ENCODE assay signal across 21 cellular contexts in the genomic region with DNA sequence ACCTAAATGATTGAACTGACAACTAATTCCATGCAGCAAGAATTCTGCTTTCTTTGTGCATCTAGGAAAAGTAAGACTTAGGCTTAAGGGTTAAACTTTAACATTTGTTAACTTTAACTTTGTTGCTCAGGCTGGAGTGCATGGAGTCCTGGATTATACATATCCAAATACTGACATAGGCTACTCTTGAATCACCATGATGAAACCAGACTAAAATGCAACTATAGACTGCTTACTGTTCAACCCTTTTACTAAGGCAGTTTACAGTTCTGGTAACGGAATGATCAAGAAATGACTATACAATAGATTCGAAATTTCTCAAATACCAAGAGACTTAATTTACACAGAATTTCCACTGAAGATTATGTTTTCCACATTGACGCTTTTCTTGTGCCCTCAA. TPM values are rescaled to one million over a fixed set of nuclear protein-coding genes. Genes with fewer than 3 reads are reported as not detected.
DNase-seq lines count a peak whose midpoint lies in the region; ATAC-seq, FAIRE-seq and TF ChIP-seq lines count a peak whose summit lies in the region.
"Had no signal": no experiment of that assay in that cellular context is flagged by ENCODE, and none has a peak within 500 bp of the region (broad histone marks: within the 10 kb centered on the region; RNA-seq: fewer than 3 reads in every experiment).

No MANE protein-coding gene starts in this region.

- H2AK9ac ChIP-seq in IMR-90 (replicated peaks; ENCODE audit: low read depth, low read length, poor library complexity), result no peak overlapping the region

- peaks cover 2% of the 10 kb centered on the region; the same call in 1 of the 2 replicates for H3F3A ChIP-seq in GM23338 (replicated peaks; ENCODE audit: low read depth)

- 0 out of 2 replicates have a peak, but pooled peaks cover 3% of the 10 kb centered on the region for H3K9me1 ChIP-seq in IMR-90 (ENCODE audit: insufficient read depth, low read length)
- H3K9me1 ChIP-seq in K562 (ENCODE audit: control insufficient read depth, insufficient read depth, low read length), result no peaks in the 10 kb centered on the region

- no peak for FAIRE-seq in K562 (lab: Jason Lieb, UNC)
- FAIRE-seq: G401.6, GM12892, GM19239, H54 had no signal

- H3K4me3 Mint-ChIP-seq in GM23338 (no peak overlapping the region), progenitor cell of endocrine pancreas (ENCODE audit: low read depth) (no peak overlapping the region)
- H3K4me3 Mint-ChIP-seq in activated CD4-positive, alpha-beta T cell treated with anti-CD3 and anti-CD28 coated beads, Interleukin-2, amount 10 ng/mL, durations not matched to agents 24 days and 14 days, result no peak overlapping the region
- H3K4me3 Mint-ChIP-seq: B cell; CD4-positive, CD25-positive, alpha-beta regulatory T cell; CD8-positive, alpha-beta T cell had no signal

- H2BK120ac ChIP-seq in IMR-90 (ENCODE audit: low read depth, low read length), result no peak overlapping the region

- H3K79me2 ChIP-seq in GM23338 (replicated peaks; ENCODE audit: insufficient read depth) (no peaks in the 10 kb centered on the region), K562 (ENCODE audit: control insufficient read depth, insufficient read depth, low read length) (no peaks in the 10 kb centered on the region)

- no peak overlapping the region for H4K8ac ChIP-seq in IMR-90 (ENCODE audit: low read depth in 2 of 2, low read length in 2 of 2)

- H2AK5ac ChIP-seq in IMR-90 (ENCODE audit: low read depth, low read length), result no peak overlapping the region

- no peak overlapping the region for H3K14ac ChIP-seq in IMR-90 (replicated peaks; ENCODE audit: low read depth, low read length)

- no peak overlapping the region for H3K4ac ChIP-seq in IMR-90 (ENCODE audit: low read depth, low read length)

- no peak overlapping the region for H2BK20ac ChIP-seq in IMR-90 (ENCODE audit: low read depth, low read length)

- intact Hi-C loops in IMR-90 (cut with micrococcal nuclease), result no loop called here
- intact Hi-C loops in K562 (cut with micrococcal nuclease), result no loop called here
- intact Hi-C loops in activated CD4-positive, alpha-beta T cell treated with anti-CD3 and anti-CD28 coated beads, Interleukin-2, amount 10 ng/mL, durations not matched to agents 24 days and 14 days (cut with micrococcal nuclease), result no loop called here

- no peak overlapping the region for H3K9ac ChIP-seq in IMR-90 (ENCODE audit: low read depth, low read length)
- no peak overlapping the region for H3K9ac ChIP-seq in K562 (ENCODE audit: insufficient read depth in 1 of 2, low read depth in 2 of 2, low read length in 2 of 2)
- H3K9ac ChIP-seq: BLaER1 had no signal

- no peaks in the 10 kb centered on the region for H3K4me1 ChIP-seq in GM23338 (ENCODE audit: insufficient read depth)
- peaks cover 4% of the 10 kb centered on the region for H3K4me1 ChIP-seq in IMR-90 (ENCODE audit: control insufficient read depth, insufficient read depth, low read length)
- no peaks in the 10 kb centered on the region for H3K4me1 ChIP-seq in K562 (replicated peaks in 1 of 2; ENCODE audit: control insufficient read depth in 2 of 2, insufficient read depth in 2 of 2, low read length in 2 of 2)
- H3K4me1 ChIP-seq: BLaER1, Caco-2, HAP-1 had no signal

- H3K9me3 Mint-ChIP-seq in GM23338 (no peaks in the 10 kb centered on the region), progenitor cell of endocrine pancreas (ENCODE audit: low read depth) (no peaks in the 10 kb centered on the region)
- H3K9me3 Mint-ChIP-seq in activated CD4-positive, alpha-beta T cell treated with anti-CD3 and anti-CD28 coated beads, Interleukin-2, amount 10 ng/mL, durations not matched to agents 24 days and 14 days, result no peaks in the 10 kb centered on the region
- H3K9me3 Mint-ChIP-seq: CD4-positive, CD25-positive, alpha-beta regulatory T cell; CD8-positive, alpha-beta T cell had no signal

- no peak overlapping the region for H2BK15ac ChIP-seq in IMR-90 (ENCODE audit: low read depth, low read length)

- DNase-seq in GM23338 (ENCODE audit: low spot score) (no peak), IMR-90 (peak; percentile 58), K562 (ENCODE audit: extremely low read depth in 1 of 4, low spot score in 3 of 4) (no peak), progenitor cell of endocrine pancreas (ENCODE audit: low spot score, unreplicated experiment) (no peak), retina (no peak)
- no peak for DNase-seq in stimulated activated CD4-positive, alpha-beta T cell treated with anti-CD3 and anti-CD28 coated beads, Interleukin-4, amount 100 ng/mL, for 1 hour
- DNase-seq in activated CD4-positive, alpha-beta T cell treated with anti-CD3 and anti-CD28 coated beads, Interleukin-2, amount 10 ng/mL, durations not matched to agents 24 days and 14 days, result no peak
- DNase-seq: Caco-2; CD4-positive, CD25-positive, alpha-beta regulatory T cell; CD8-positive, alpha-beta T cell; DMS153; DND-41; GOT3 had no signal

- no peak for ATAC-seq in GM23338
- peak; percentile 86 for ATAC-seq in IMR-90 (ENCODE audit: low read depth)
- no peak for ATAC-seq in K562
- ATAC-seq: CD8-positive, alpha-beta T cell had no signal

- TF ChIP-seq RAD21 in IMR-90 (IDR thresholded peaks at IDR 0.05; ENCODE audit: low read length) (no peak), K562 (CRISPR knock-in tag; conservative IDR thresholded peaks at IDR 0.05 in 1 of 2, IDR thresholded peaks at IDR 0.05 in 1 of 2) (no peak)

- in situ Hi-C loops in IMR-90 (cut with MboI; ENCODE audit: low sequenced_read_pairs) (no loop called here), K562 (cut with MboI) (no loop called here)

- no peak overlapping the region for H4K91ac ChIP-seq in IMR-90 (ENCODE audit: insufficient read depth, low read depth, low read length)

- no peak overlapping the region for H4K5ac ChIP-seq in IMR-90 (ENCODE audit: low read depth, low read length)

- H3K36me3 ChIP-seq in GM23338 (ENCODE audit: insufficient read depth) (peaks cover 8% of the 10 kb centered on the region; the same call in 1 of the 2 replicates), IMR-90 (ENCODE audit: control insufficient read depth, insufficient read depth, low read length) (peaks cover 2% of the 10 kb centered on the region), K562 (ENCODE audit: control insufficient read depth, insufficient read depth, low read length) (peaks cover 72% of the 10 kb centered on the region)

- 0 out of 4 replicates have a peak, but pooled peaks cover 0 to 2% of the 10 kb centered on the region in 2 experiments for H3K79me1 ChIP-seq in IMR-90 (ENCODE audit: low read depth in 1 of 2, low read length in 2 of 2)

- H3K4me1 Mint-ChIP-seq in GM23338 (no peaks in the 10 kb centered on the region), progenitor cell of endocrine pancreas (ENCODE audit: low read depth) (no peaks in the 10 kb centered on the region)
- H3K4me1 Mint-ChIP-seq in activated CD4-positive, alpha-beta T cell treated with anti-CD3 and anti-CD28 coated beads, Interleukin-2, amount 10 ng/mL, durations not matched to agents 24 days and 14 days, result peaks cover 2% of the 10 kb centered on the region
- H3K4me1 Mint-ChIP-seq: B cell had no signal

- no peak overlapping the region for H3K56ac ChIP-seq in IMR-90 (ENCODE audit: extremely low read depth, insufficient read depth, low read length)

- POLR2A ChIA-PET in IMR-90 (lab: Charles Lee; ENCODE audit: unreplicated experiment), result no interaction called here
- POLR2A ChIA-PET in K562 (lab: Yijun Ruan, JAX), result no interaction called here

- no peak overlapping the region for H3K4me3 ChIP-seq in GM23338
- no peak overlapping the region for H3K4me3 ChIP-seq in IMR-90 (ENCODE audit: insufficient read depth, low read depth, low read length)
- H3K4me3 ChIP-seq in K562, result no peak overlapping the region
- H3K4me3 ChIP-seq: BLaER1, HAP-1 had no signal

- TF ChIP-seq CTCF in GM23338 (conservative IDR thresholded peaks at IDR 0.05; ENCODE audit: low read depth in 2 of 2), result no peak
- TF ChIP-seq CTCF in IMR-90 (conservative IDR thresholded peaks at IDR 0.05; ENCODE audit: low read depth, low read length), result no peak
- no peak for TF ChIP-seq CTCF in K562 (IDR thresholded peaks at IDR 0.05 in 2 of 3, conservative IDR thresholded peaks at IDR 0.05 in 1 of 3; ENCODE audit: insufficient read depth in 2 of 3, low read depth in 1 of 3, low read length in 3 of 3)
- TF ChIP-seq CTCF in progenitor cell of endocrine pancreas (IDR thresholded peaks at IDR 0.05; ENCODE audit: unreplicated experiment), result no peak

- no peak for TF ChIP-seq EP300 in K562 (IDR thresholded peaks at IDR 0.05; ENCODE audit: low read length)

- dilution Hi-C loops in IMR-90 (cut with HindIII; ENCODE audit: low sequenced_read_pairs, unreplicated experiment), result no loop called here

- H3K27me3 Mint-ChIP-seq in GM23338 (ENCODE audit: insufficient read depth, low read depth, poor library complexity) (no peaks in the 10 kb centered on the region), progenitor cell of endocrine pancreas (no peaks in the 10 kb centered on the region)
- H3K27me3 Mint-ChIP-seq in activated CD4-positive, alpha-beta T cell treated with anti-CD3 and anti-CD28 coated beads, Interleukin-2, amount 10 ng/mL, durations not matched to agents 24 days and 14 days, result no peaks in the 10 kb centered on the region
- H3K27me3 Mint-ChIP-seq: B cell; CD4-positive, CD25-positive, alpha-beta regulatory T cell had no signal

- no peak overlapping the region; the same call in 1 of the 2 replicates for H3K18ac ChIP-seq in IMR-90 (ENCODE audit: low read depth, low read length)

- no peak for TF ChIP-seq POLR2A in IMR-90 (IDR thresholded peaks at IDR 0.05; ENCODE audit: low read depth, low read length)
- no peak for TF ChIP-seq POLR2A in K562 (conservative IDR thresholded peaks at IDR 0.05)

- H3K23ac ChIP-seq in IMR-90 (ENCODE audit: low read depth, low read length), result no peak overlapping the region

- H3K27ac Mint-ChIP-seq in GM23338 (no peak overlapping the region), progenitor cell of endocrine pancreas (peak overlapping the region; percentile 68)
- no peak overlapping the region for H3K27ac Mint-ChIP-seq in activated CD4-positive, alpha-beta T cell treated with anti-CD3 and anti-CD28 coated beads, Interleukin-2, amount 10 ng/mL, durations not matched to agents 24 days and 14 days
- H3K27ac Mint-ChIP-seq: B cell; CD8-positive, alpha-beta T cell had no signal

- H2BK5ac ChIP-seq in IMR-90 (ENCODE audit: low read depth, low read length, poor library complexity, severe bottlenecking), result no peak overlapping the region

- no CpG with 5 or more reads among the region's 3 CpGs for WGBS in IMR-90 (ENCODE audit: extremely low coverage in 2 of 2, insufficient read length in 1 of 2), 2 experiments
- WGBS in K562 (ENCODE audit: insufficient coverage, low coverage, missing lambda C conversion rate), result 97% methylated on average over 3 of the region's 3 CpGs

- no peaks in the 10 kb centered on the region for H3K27me3 ChIP-seq in GM23338 (ENCODE audit: insufficient read depth)
- H3K27me3 ChIP-seq in IMR-90 (ENCODE audit: control insufficient read depth, insufficient read depth, low read length), result no peaks in the 10 kb centered on the region
- H3K27me3 ChIP-seq in K562 (ENCODE audit: control insufficient read depth in 2 of 2, insufficient read depth in 2 of 2, low read length in 2 of 2), result no peaks in the 10 kb centered on the region
- H3K27me3 ChIP-seq: BLaER1 had no signal

- no peaks in the 10 kb centered on the region for H3K9me2 ChIP-seq in GM23338 (ENCODE audit: insufficient read depth)

- BruUV-seq in IMR-90 (replicated peaks; lab: Mats Ljungman, UMichigan) (no TSS peak), K562 (replicated peaks; lab: Mats Ljungman, UMichigan) (TSS peak; percentile 24)

- no peak overlapping the region for H2AFZ ChIP-seq in GM23338
- H2AFZ ChIP-seq in IMR-90 (replicated peaks; ENCODE audit: low read length, poor library complexity), result no peak overlapping the region
- no peak overlapping the region for H2AFZ ChIP-seq in K562 (ENCODE audit: low read depth, low read length)

- H3K4me2 ChIP-seq in GM23338 (no peak overlapping the region), IMR-90 (ENCODE audit: low read depth, low read length) (no peak overlapping the region), K562 (ENCODE audit: insufficient read depth, low read length) (no peak overlapping the region)
- H3K4me2 ChIP-seq: BLaER1 had no signal

- CTCF ChIA-PET in IMR-90 (lab: Yijun Ruan, JAX), result no interaction called here
- CTCF ChIA-PET in K562 (lab: Yijun Ruan, JAX; ENCODE audit: low intra/inter-chr PET ratio), result no interaction called here

- no peaks in the 10 kb centered on the region for H3K9me3 ChIP-seq in IMR-90 (ENCODE audit: control insufficient read depth, insufficient read depth, low read length)
- no peaks in the 10 kb centered on the region for H3K9me3 ChIP-seq in K562 (replicated peaks; ENCODE audit: control insufficient read depth, insufficient read depth, low read depth, low read length)
- H3K9me3 ChIP-seq: BLaER1, Caco-2, HAP-1 had no signal

- peaks cover 33% of the 10 kb centered on the region; the same call in 2 of the 3 replicates for H3K36me3 Mint-ChIP-seq in GM23338 (ENCODE audit: low read depth)
- peaks cover 14% of the 10 kb centered on the region for H3K36me3 Mint-ChIP-seq in progenitor cell of endocrine pancreas (ENCODE audit: insufficient read depth)
- peaks cover 18% of the 10 kb centered on the region for H3K36me3 Mint-ChIP-seq in activated CD4-positive, alpha-beta T cell treated with anti-CD3 and anti-CD28 coated beads, Interleukin-2, amount 10 ng/mL, durations not matched to agents 24 days and 14 days (ENCODE audit: low read depth)

- H4K20me1 ChIP-seq in GM23338 (replicated peaks; ENCODE audit: insufficient read depth), result 0 out of 2 replicates have a peak, but pooled peaks cover 3% of the 10 kb centered on the region
- no peaks in the 10 kb centered on the region for H4K20me1 ChIP-seq in IMR-90 (ENCODE audit: insufficient read depth, low read length)
- H4K20me1 ChIP-seq in K562 (replicated peaks; ENCODE audit: control insufficient read depth, insufficient read depth, low read length), result no peaks in the 10 kb centered on the region
- H4K20me1 ChIP-seq: BLaER1 had no signal

- 0 out of 2 replicates have a peak overlapping the region, but pooled peaks have one; percentile 10 for H3K27ac ChIP-seq in GM23338 (ENCODE audit: low read depth)
- no peak overlapping the region for H3K27ac ChIP-seq in IMR-90 (ENCODE audit: insufficient read depth, low read length)
- no peak overlapping the region for H3K27ac ChIP-seq in K562 (ENCODE audit: extremely low read depth, low read depth, low read length)
- H3K27ac ChIP-seq: BLaER1, C4-2B had no signal

RNA-seq across cellular contexts. Expression of a gene that starts 52.0 kb away (rescaled TPM):
- 54.3 and 62.2 TPM in 2 replicates for total RNA-seq in GM23338 (2014; rRNA removed; shearing (Covaris generic))
- polyA plus RNA-seq in GM23338 (2016; fragmentation: Nextera tagmentation; extraction: Ambion mirVana), result 25.9 and 34.8 TPM in 2 replicates
- total RNA-seq in IMR-90 (2012; rRNA removed), result 17.0 and 24.7 TPM in 2 replicates
- polyA plus RNA-seq in IMR-90 (2012; rRNA removed), result 9.7 and 11.7 TPM in 2 replicates
- polyA plus RNA-seq in IMR-90 (2012; cell fraction: cytosol; rRNA removed), result 2.6 and 3.4 TPM in 2 replicates
- polyA plus RNA-seq in IMR-90 (2012; cell fraction: nucleus; rRNA removed; ENCODE audit: low replicate concordance), result 3.2 and 12.2 TPM in 2 replicates
- 50.2 and 144 TPM in 2 replicates for total RNA-seq in K562 (2011; cell fraction: chromatin; rRNA removed; ENCODE audit: low replicate concordance)
- total RNA-seq in K562 (2011; cell fraction: nucleolus; rRNA removed), result 23.0 and 30.7 TPM in 2 replicates
- 50.8 and 52.5 TPM in 2 replicates for total RNA-seq in K562 (2011; cell fraction: nucleoplasm; rRNA removed)
- total RNA-seq in K562 (2014; rRNA removed), result 62.0 and 63.4 TPM in 2 replicates
- total RNA-seq in K562 (2014; rRNA removed; fragmentation: Illumina TruSeq; extraction: Trizol), result 92.9 and 102 TPM in 2 replicates
- total RNA-seq in K562 (2015; rRNA removed; fragmentation: Illumina TruSeq; extraction: Trizol), result 85.5 and 95.6 TPM in 2 replicates
- total RNA-seq in K562 (2021), result 64.4 and 64.9 TPM in 2 replicates
- 31.2 and 53.8 TPM in 2 replicates for polyA plus RNA-seq in K562 (2011; rRNA removed)
- 13.9 and 14.8 TPM in 2 replicates for polyA plus RNA-seq in K562 (2011; cell fraction: cytosol; rRNA removed)
- 19.9 and 27.3 TPM in 2 replicates for polyA plus RNA-seq in K562 (2011; cell fraction: nucleus; rRNA removed)
- polyA plus RNA-seq in K562 (2012), result 19.0 and 31.0 TPM in 2 replicates
- 61.0 and 77.6 TPM in 2 replicates for polyA plus RNA-seq in K562 (2014; fragmentation: Illumina TruSeq; extraction: Trizol)
- polyA plus RNA-seq in K562 (2014; fragmentation: Nextera tagmentation; extraction: Ambion mirVana), result 10 to 100 TPM; 15.1 to 17.1 TPM
- polyA plus RNA-seq in K562 (2014; rRNA removed), result 60.7 and 63.2 TPM in 2 replicates
- 67.5 and 76.6 TPM in 2 replicates for polyA minus RNA-seq in K562 (2011; rRNA and poly(A)+ RNA removed)
- polyA minus RNA-seq in K562 (2011; cell fraction: cytosol; rRNA and poly(A)+ RNA removed), result 16.7 and 30.6 TPM in 2 replicates
- 17.5 and 22.9 TPM in 2 replicates for polyA minus RNA-seq in K562 (2011; cell fraction: nucleus; rRNA and poly(A)+ RNA removed)
- total RNA-seq in progenitor cell of endocrine pancreas, result 43.3 and 44.3 TPM in 2 replicates
- total RNA-seq in activated CD4-positive, alpha-beta T cell treated with anti-CD3 and anti-CD28 coated beads, Interleukin-2, amount 10 ng/mL, durations not matched to agents 24 days and 14 days, result 51.9 and 54.5 TPM in 2 replicates
